11 cellular contexts compared by ENCODE assay signal in genomic region chr6:16137451-16137801, GRCh38. TPM values are rescaled to one million over a fixed set of nuclear protein-coding genes. Genes with fewer than 3 reads are reported as not detected.
DNase-seq lines count a peak whose midpoint lies in the region; ATAC-seq, FAIRE-seq and TF ChIP-seq lines count a peak whose summit lies in the region.
"Had no signal": no experiment of that assay in that cellular context is flagged by ENCODE, and none has a peak within 500 bp of the region (broad histone marks: within the 10 kb centered on the region; RNA-seq: fewer than 3 reads in every experiment).

No MANE protein-coding gene starts in this region.

- H3K4me1 Mint-ChIP-seq in nephron progenitor cell (peaks cover 82% of the 10 kb centered on the region), progenitor cell of endocrine pancreas (ENCODE audit: low read depth) (peaks cover 43% of the 10 kb centered on the region), neural progenitor cell (peaks cover 14% of the 10 kb centered on the region)

- H3K4me3 Mint-ChIP-seq in nephron progenitor cell (no peak overlapping the region), progenitor cell of endocrine pancreas (ENCODE audit: low read depth) (no peak overlapping the region), neural progenitor cell (no peak overlapping the region)

- intact Hi-C loops in GM12878 (cut with micrococcal nuclease; ENCODE audit: unreplicated experiment) = no loop called here

- H3K9me3 ChIP-seq in BLaER1 = no peaks in the 10 kb centered on the region
- H3K9me3 ChIP-seq in GM12878 (replicated peaks; ENCODE audit: control insufficient read depth, insufficient read depth, low read length) = no peaks in the 10 kb centered on the region
- no peaks in the 10 kb centered on the region for H3K9me3 ChIP-seq in neural progenitor cell (ENCODE audit: low read depth)
- H3K9me3 ChIP-seq: heart right ventricle had no signal

- DNase-seq in GM12878 (ENCODE audit: low read depth, low spot score) (no peak), nephron progenitor cell (no peak), amniotic stem cell (lab: John Stamatoyannopoulos, UW) (no peak), progenitor cell of endocrine pancreas (ENCODE audit: low spot score, unreplicated experiment) (no peak), HK-2 (ENCODE audit: unreplicated experiment) (no peak), neural progenitor cell (ENCODE audit: low spot score) (no peak)
- DNase-seq: heart right ventricle had no signal

- H3K27me3 Mint-ChIP-seq in nephron progenitor cell (ENCODE audit: low read depth, poor library complexity) (no peaks in the 10 kb centered on the region), progenitor cell of endocrine pancreas (no peaks in the 10 kb centered on the region), neural progenitor cell (ENCODE audit: insufficient read depth, low read depth) (no peaks in the 10 kb centered on the region)

- BruUV-seq in GM12878 (replicated peaks; lab: Mats Ljungman, UMichigan) = no TSS peak

- H3K27ac Mint-ChIP-seq in nephron progenitor cell (peak overlapping the region; percentile 46), progenitor cell of endocrine pancreas (no peak overlapping the region), neural progenitor cell (no peak overlapping the region)

- H3K4me1 ChIP-seq in BLaER1 = peaks cover 59% of the 10 kb centered on the region
- peaks cover 60% of the 10 kb centered on the region for H3K4me1 ChIP-seq in KMS-11 (ENCODE audit: low read depth, poor library complexity, severe bottlenecking)
- H3K4me1 ChIP-seq in GM12878 (ENCODE audit: control insufficient read depth, insufficient read depth, low read length) = peaks cover 6% of the 10 kb centered on the region; the same call in 1 of the 2 replicates
- H3K4me1 ChIP-seq in neural progenitor cell = no peaks in the 10 kb centered on the region

- POLR2A ChIA-PET in GM12878 (lab: Charles Lee) = interaction anchor here (0.5 to 2.0 kb wide), 4 partner anchors 8 to 303 kb away, joined by 3 to 6 read pairs (median 4); no protein-coding TSS in a partner anchor

- H3K9ac ChIP-seq in BLaER1 = no peak overlapping the region
- H3K9ac ChIP-seq in KMS-11 = no peak overlapping the region
- no peak overlapping the region for H3K9ac ChIP-seq in GM12878 (ENCODE audit: control insufficient read depth, insufficient read depth, low read length)
- no peak overlapping the region for H3K9ac ChIP-seq in neural progenitor cell

- H3K36me3 ChIP-seq in BLaER1 (peaks cover 77% of the 10 kb centered on the region), KMS-11 (ENCODE audit: insufficient read depth) (no peaks in the 10 kb centered on the region; the same call in 1 of the 2 replicates), GM12878 (ENCODE audit: control insufficient read depth in 2 of 2, insufficient read depth in 2 of 2, low read length in 1 of 2) (peaks cover 4 to 25% of the 10 kb centered on the region in 2 experiments), neural progenitor cell (peaks cover 6% of the 10 kb centered on the region)

- peaks cover 99% of the 10 kb centered on the region for H4K20me1 ChIP-seq in BLaER1
- peaks cover 25% of the 10 kb centered on the region for H4K20me1 ChIP-seq in KMS-11 (ENCODE audit: insufficient read depth)
- no peaks in the 10 kb centered on the region; the same call in 1 of the 2 replicates for H4K20me1 ChIP-seq in GM12878 (ENCODE audit: control insufficient read depth, insufficient read depth)
- H4K20me1 ChIP-seq in neural progenitor cell (ENCODE audit: low read depth) = peaks cover 7% of the 10 kb centered on the region

- H2AFZ ChIP-seq in KMS-11 (ENCODE audit: low read depth) = no peak overlapping the region
- H2AFZ ChIP-seq in GM12878 (ENCODE audit: control insufficient read depth, low read depth, low read length) = no peak overlapping the region
- H2AFZ ChIP-seq in neural progenitor cell (replicated peaks) = no peak overlapping the region

- no peak for TF ChIP-seq POLR2A in GM12878 (IDR thresholded peaks at IDR 0.05; ENCODE audit: low read depth, low read length)

- in situ Hi-C loops in GM12878 (cut with MboI) = no loop called here

- CTCF ChIA-PET in GM12878 (lab: Yijun Ruan, JAX) = interaction anchor here (0.9 to 2.7 kb wide), 11 partner anchors 9 to 446 kb away, joined by 3 to 21 read pairs (median 5); partner anchors contain the start of gene MYLIP

- H3K4me3 ChIP-seq in BLaER1 = no peak overlapping the region
- no peak overlapping the region for H3K4me3 ChIP-seq in KMS-11 (IDR thresholded peaks at IDR 0.05; ENCODE audit: insufficient read depth, low read depth, low read length)
- no peak overlapping the region for H3K4me3 ChIP-seq in GM12878
- H3K4me3 ChIP-seq in neural progenitor cell = no peak overlapping the region
- H3K4me3 ChIP-seq: lung had no signal

- TF ChIP-seq RAD21 in GM12878 (IDR thresholded peaks at IDR 0.05; ENCODE audit: insufficient read depth, low read depth, low read length) = no peak

- H3K36me3 Mint-ChIP-seq in nephron progenitor cell (ENCODE audit: low read depth) = peaks cover 62% of the 10 kb centered on the region
- H3K36me3 Mint-ChIP-seq in progenitor cell of endocrine pancreas (ENCODE audit: insufficient read depth) = peaks cover 41% of the 10 kb centered on the region
- peaks cover 8% of the 10 kb centered on the region for H3K36me3 Mint-ChIP-seq in neural progenitor cell

- peaks cover 84% of the 10 kb centered on the region for H3K79me2 ChIP-seq in KMS-11 (ENCODE audit: insufficient read depth, low read depth)
- H3K79me2 ChIP-seq in GM12878 (ENCODE audit: control insufficient read depth, insufficient read depth, low read length) = peaks cover 75% of the 10 kb centered on the region
- peaks cover 42% of the 10 kb centered on the region for H3K79me2 ChIP-seq in neural progenitor cell (ENCODE audit: low read depth)

- peak overlapping the region; percentile 47; the same call in 1 of the 2 replicates for H3K4me2 ChIP-seq in BLaER1
- peak overlapping the region; percentile 50 for H3K4me2 ChIP-seq in KMS-11
- H3K4me2 ChIP-seq in GM12878 (ENCODE audit: control insufficient read depth, insufficient read depth) = peak overlapping the region; percentile 5; the same call in 1 of the 2 replicates
- no peak overlapping the region for H3K4me2 ChIP-seq in neural progenitor cell

- no peak for FAIRE-seq in GM12878 (lab: Jason Lieb, UNC)

- H3K9me3 Mint-ChIP-seq in nephron progenitor cell (no peaks in the 10 kb centered on the region), progenitor cell of endocrine pancreas (ENCODE audit: low read depth) (no peaks in the 10 kb centered on the region), neural progenitor cell (no peaks in the 10 kb centered on the region)

- SMC1A ChIA-PET in GM12878 (lab: Charles Lee; ENCODE audit: uncharacterized antibody, unreplicated experiment) = interaction anchor here (0.6 to 6.7 kb wide), 20 partner anchors 9 to 478 kb away, joined by 3 to 42 read pairs (median 5); partner anchors contain the start of gene MYLIP

- RAD21 ChIA-PET in GM12878 (lab: Charles Lee; ENCODE audit: unreplicated experiment) = interaction anchor here (0.9 to 2.2 kb wide), 12 partner anchors 8 to 455 kb away, joined by 3 to 14 read pairs (median 4); partner anchors contain the start of gene MYLIP

- no peaks in the 10 kb centered on the region for H3F3A ChIP-seq in neural progenitor cell (ENCODE audit: low read depth)

- no peak for ATAC-seq in GM12878
- ATAC-seq: Panc1 had no signal

- H3K27ac ChIP-seq in BLaER1 = no peak overlapping the region
- no peak overlapping the region for H3K27ac ChIP-seq in KMS-11
- no peak overlapping the region for H3K27ac ChIP-seq in GM12878 (ENCODE audit: control insufficient read depth, insufficient read depth)
- no peak overlapping the region for H3K27ac ChIP-seq in neural progenitor cell

- H3K27me3 ChIP-seq in BLaER1 = no peaks in the 10 kb centered on the region
- no peaks in the 10 kb centered on the region for H3K27me3 ChIP-seq in KMS-11 (ENCODE audit: insufficient read depth, low read depth)
- H3K27me3 ChIP-seq in GM12878 (replicated peaks in 1 of 2; ENCODE audit: control insufficient read depth in 2 of 2, insufficient read depth in 2 of 2, low read length in 1 of 2) = no peaks in the 10 kb centered on the region
- no peaks in the 10 kb centered on the region for H3K27me3 ChIP-seq in neural progenitor cell
- H3K27me3 ChIP-seq: heart right ventricle had no signal

- TF ChIP-seq CTCF in KMS-11 (conservative IDR thresholded peaks at IDR 0.05; ENCODE audit: low read depth, low read length) (no peak), GM12878 (IDR thresholded peaks at IDR 0.05 in 2 of 3, conservative IDR thresholded peaks at IDR 0.05 in 1 of 3; ENCODE audit: control insufficient read depth in 2 of 3, extremely low read depth in 1 of 3, insufficient read depth in 1 of 3, low read depth in 3 of 3, low read length in 3 of 3) (no peak), nephron progenitor cell (IDR thresholded peaks at IDR 0.05) (no peak), progenitor cell of endocrine pancreas (IDR thresholded peaks at IDR 0.05; ENCODE audit: unreplicated experiment) (no peak), neural progenitor cell (IDR thresholded peaks at IDR 0.05) (no peak)

- no peak for TF ChIP-seq EP300 in GM12878 (IDR thresholded peaks at IDR 0.05; ENCODE audit: borderline replicate concordance in 1 of 2, control insufficient read depth in 1 of 2, low read depth in 2 of 2, low read length in 2 of 2)

TF ChIP-seq in GM12878, 131 proteins besides CTCF, POLR2A, EP300 and RAD21 (continues in another document):
- 0 out of 2 replicates have a peak, but pooled peaks have one; percentile 0 for TF ChIP-seq NFIC (IDR thresholded peaks at IDR 0.05; ENCODE audit: low read depth, low read length)

RNA-seq across cellular contexts. Expression of gene MYLIP, which starts 8.5 kb away (rescaled TPM):
- 123 and 131 TPM in 2 replicates for total RNA-seq in GM12878 (2013; cell fraction: nucleolus; rRNA removed)
- total RNA-seq in GM12878 (2014; rRNA removed) = 12.9 and 15.1 TPM in 2 replicates
- total RNA-seq in GM12878 (2014; rRNA removed; fragmentation: Illumina TruSeq; extraction: Trizol) = 12.8 and 13.0 TPM in 2 replicates
- 14.7 and 15.2 TPM in 2 replicates for total RNA-seq in GM12878 (2021)
- 10.8 TPM for polyA plus RNA-seq in GM12878 (2011; ENCODE audit: low read depth)
- 122 and 123 TPM in 2 replicates for polyA plus RNA-seq in GM12878 (2011; rRNA removed)
- polyA plus RNA-seq in GM12878 (2011; cell fraction: cytosol; rRNA removed) = 73.6 and 81.0 TPM in 2 replicates
- polyA plus RNA-seq in GM12878 (2011; cell fraction: nucleus; rRNA removed) = 120 and 147 TPM in 2 replicates
- polyA plus RNA-seq in GM12878 (2012) = 11.3 and 20.8 TPM in 2 replicates
- 12.3 and 13.0 TPM in 2 replicates for polyA plus RNA-seq in GM12878 (2014; fragmentation: Illumina TruSeq; extraction: Trizol)
- 1 to 10 TPM; 5.3 to 5.8 TPM for polyA plus RNA-seq in GM12878 (2014; fragmentation: Nextera tagmentation; extraction: Ambion mirVana)
- 14.1 and 16.5 TPM in 2 replicates for polyA plus RNA-seq in GM12878 (2014; rRNA removed)
- 1 to 10 TPM; 5.6 to 7.1 TPM for polyA plus RNA-seq in GM12878 (2016; fragmentation: Nextera tagmentation; extraction: Ambion mirVana)
- 124 and 137 TPM in 2 replicates for polyA minus RNA-seq in GM12878 (2011; rRNA and poly(A)+ RNA removed)
- polyA minus RNA-seq in GM12878 (2011; cell fraction: cytosol; rRNA and poly(A)+ RNA removed) = 37.2 and 44.1 TPM in 2 replicates
- 67.3 and 86.4 TPM in 2 replicates for polyA minus RNA-seq in GM12878 (2011; cell fraction: nucleus; rRNA and poly(A)+ RNA removed)
- total RNA-seq in progenitor cell of endocrine pancreas = 59.0 and 81.1 TPM in 2 replicates
- 8.0 and 8.2 TPM in 2 replicates for total RNA-seq in neural progenitor cell (ENCODE audit: low replicate concordance)
